In the genomic region with DNA sequence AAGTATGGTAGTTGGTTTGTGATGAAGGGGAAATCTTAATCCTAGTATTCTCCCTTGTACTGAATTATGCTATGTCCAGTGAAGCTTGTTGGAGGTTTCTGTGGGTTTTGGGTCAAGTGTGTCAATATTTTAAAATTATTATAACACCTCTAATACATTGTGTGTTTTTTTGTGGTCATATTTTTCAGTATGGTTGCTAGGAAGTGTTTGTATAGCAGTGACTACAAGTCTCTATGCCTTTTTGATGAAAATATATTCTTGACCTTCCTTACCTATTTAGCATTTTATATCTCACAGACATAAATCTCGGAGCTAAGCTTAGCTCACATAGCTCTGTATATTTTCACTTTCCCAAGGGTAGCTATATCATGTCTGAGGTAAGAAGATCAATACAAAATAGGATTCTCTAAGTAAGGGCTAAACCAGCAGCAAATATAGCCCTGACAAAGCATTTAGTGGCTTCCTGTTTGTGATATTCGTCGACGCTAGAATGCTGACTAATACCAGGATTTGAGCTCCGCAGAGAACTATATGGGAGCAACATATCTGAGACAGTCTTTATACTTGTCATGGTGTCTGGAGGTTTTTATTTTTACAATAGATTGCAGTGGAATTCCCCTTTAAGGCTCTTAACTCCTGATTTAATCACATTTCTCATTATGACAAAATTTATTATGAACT, we compare ENCODE assay signal across 11 cellular contexts.
DNase-seq lines count a peak whose midpoint lies in the region; ATAC-seq and TF ChIP-seq lines count a peak whose summit lies in the region.
"Had no signal": no experiment of that assay in that cellular context is flagged by ENCODE, and none has a peak within 500 bp of the region (broad histone marks: within the 10 kb centered on the region; RNA-seq: fewer than 3 reads in every experiment).

No MANE protein-coding gene starts in this region.

- H3K79me1 ChIP-seq in H9 (ENCODE audit: insufficient read depth, low read depth, low read length, poor library complexity, severe bottlenecking), result no peaks in the 10 kb centered on the region

- no peak overlapping the region for H3K56ac ChIP-seq in H9 (ENCODE audit: insufficient read length, low read depth, low read length)

- H3K36me3 ChIP-seq in osteoblast (ENCODE audit: insufficient read depth, low read length), result no peaks in the 10 kb centered on the region

- no peaks in the 10 kb centered on the region for H3K36me3 Mint-ChIP-seq in H9 (ENCODE audit: insufficient read depth in 1 of 3, low read depth in 3 of 3)

- H3T11ph ChIP-seq in H9 (ENCODE audit: low read length), result no peak overlapping the region

- no peaks in the 10 kb centered on the region for H3K79me2 ChIP-seq in osteoblast (ENCODE audit: insufficient read depth, low read length)
- H3K79me2 ChIP-seq in H9 (ENCODE audit: insufficient read depth, low read length), result no peaks in the 10 kb centered on the region

- H3K4me1 ChIP-seq in osteoblast (ENCODE audit: insufficient read depth, low read length), result no peaks in the 10 kb centered on the region
- H3K4me1 ChIP-seq in H9 (ENCODE audit: insufficient read depth, low read length), result no peaks in the 10 kb centered on the region

- no peak overlapping the region for H2AK5ac ChIP-seq in H9 (ENCODE audit: insufficient read length, low read length)

- no peaks in the 10 kb centered on the region for H3K27me3 ChIP-seq in osteoblast (ENCODE audit: insufficient read depth, low read length)
- H3K27me3 ChIP-seq in H9 (ENCODE audit: insufficient read depth, low read length), result no peaks in the 10 kb centered on the region

- no peak overlapping the region for H3K18ac ChIP-seq in H9 (ENCODE audit: insufficient read length, low read depth, low read length)

- no CpG with 5 or more reads among the region's 5 CpGs for WGBS in H9 (ENCODE audit: extremely low coverage, insufficient read length, low lambda C conversion rate)

- H4K91ac ChIP-seq in H9 (ENCODE audit: insufficient read length, low read depth, low read length), result no peak overlapping the region

- no peak overlapping the region for H3K14ac ChIP-seq in H9 (ENCODE audit: insufficient read depth, low read length)

- H3K23ac ChIP-seq in H9 (ENCODE audit: insufficient read length, low read depth, low read length), result no peak overlapping the region

- H3K4ac ChIP-seq in H9 (ENCODE audit: low read depth, low read length), result no peak overlapping the region

- H4K20me1 ChIP-seq in osteoblast (ENCODE audit: insufficient read depth, low read length) (no peaks in the 10 kb centered on the region), H9 (ENCODE audit: control insufficient read depth, insufficient read depth, insufficient read length) (no peaks in the 10 kb centered on the region)

- TF ChIP-seq CTCF in osteoblast (IDR thresholded peaks at IDR 0.05; ENCODE audit: extremely low read depth, low read depth, low read length) (no peak), H9 (conservative IDR thresholded peaks at IDR 0.05) (no peak)

- H3K9ac ChIP-seq in H9 (ENCODE audit: extremely low read depth, insufficient read length, low read length), result no peak overlapping the region

- H3K4me2 ChIP-seq in osteoblast (ENCODE audit: insufficient read depth, low read length), result no peak overlapping the region
- no peak overlapping the region for H3K4me2 ChIP-seq in H9 (ENCODE audit: insufficient read depth, insufficient read length, low read length)

- no peaks in the 10 kb centered on the region for H3K23me2 ChIP-seq in H9 (ENCODE audit: insufficient read length, low read depth, low read length, poor library complexity, severe bottlenecking)

- no peak overlapping the region for H4K5ac ChIP-seq in H9 (ENCODE audit: insufficient read length, low read depth, low read length)

- no peaks in the 10 kb centered on the region for H3K27me3 Mint-ChIP-seq in H9 (ENCODE audit: low read depth)

- H2AFZ ChIP-seq in osteoblast (ENCODE audit: low read length) (peak overlapping the region; percentile 11), H9 (ENCODE audit: low read length) (no peak overlapping the region)

- peaks cover 5% of the 10 kb centered on the region in 2 experiments; a peak in 2 of 5 replicates for H3K9me3 Mint-ChIP-seq in H9

- no peak overlapping the region for H3K4me3 Mint-ChIP-seq in H9

- no peak overlapping the region for H2BK12ac ChIP-seq in H9 (ENCODE audit: insufficient read length, low read depth, low read length)

- H3K4me3 ChIP-seq in osteoblast (ENCODE audit: insufficient read depth, low read length), result peak overlapping the region; percentile 0

- H2BK5ac ChIP-seq in H9 (ENCODE audit: insufficient read length, low read length), result no peak overlapping the region

- ATAC-seq in HG02571 (IDR thresholded peaks at IDR 0.05; ENCODE audit: unreplicated experiment), result peak; percentile 99
- ATAC-seq in HG03571 (IDR thresholded peaks at IDR 0.05; ENCODE audit: unreplicated experiment), result peak; percentile 97

- H3K27ac ChIP-seq in osteoblast (ENCODE audit: low read depth, low read length) (no peak overlapping the region), H9 (ENCODE audit: insufficient read length, low read depth, low read length) (no peak overlapping the region), substantia nigra (ENCODE audit: low read depth, low read length, poor library complexity, severe bottlenecking) (no peak overlapping the region)

- no peaks in the 10 kb centered on the region for H3K9me3 ChIP-seq in osteoblast (ENCODE audit: low read depth, low read length)
- H3K9me3 ChIP-seq in H9 (ENCODE audit: control insufficient read depth, low read depth, low read length), result no peaks in the 10 kb centered on the region

- no peak overlapping the region for H2BK120ac ChIP-seq in H9 (ENCODE audit: low read depth, low read length, poor library complexity, severe bottlenecking)

- no peak overlapping the region for H4K8ac ChIP-seq in H9 (replicated peaks; ENCODE audit: insufficient read length, low read depth, low read length)

- H2BK20ac ChIP-seq in H9 (ENCODE audit: low read depth, low read length, poor library complexity, severe bottlenecking), result no peak overlapping the region

- H3K4me1 Mint-ChIP-seq in H9, result no peaks in the 10 kb centered on the region

- DNase-seq in NOMO-1 treated with DMSO at 0.1 percent for 48 hours (lab: John Stamatoyannopoulos, UW; ENCODE audit: unreplicated experiment), result peak; percentile 4
- no peak for DNase-seq in NOMO-1 (lab: John Stamatoyannopoulos, UW; ENCODE audit: unreplicated experiment in 2 of 2)
- DNase-seq in osteoblast (ENCODE audit: insufficient read length, low spot score, missing footprints), result no peak
- DNase-seq in H9, result no peak
- DNase-seq in substantia nigra (lab: John Stamatoyannopoulos, UW), result no peak
- DNase-seq in NCI-H1694 treated with DMSO at 0.1 percent for 48 hours (lab: John Stamatoyannopoulos, UW), result no peak
- DNase-seq: effector CD8-positive, alpha-beta T cell; NCI-H526; stimulated activated CD4-positive, alpha-beta T cell treated with anti-CD3 and anti-CD28 coated beads, Interleukin-4, amount 100 ng/mL, for 1 hour had no signal

- H3K27ac Mint-ChIP-seq in H9, result no peak overlapping the region

- no peak overlapping the region for H2BK15ac ChIP-seq in H9 (ENCODE audit: low read depth, low read length)
